8 cellular contexts compared by ENCODE assay signal in the genomic region with DNA sequence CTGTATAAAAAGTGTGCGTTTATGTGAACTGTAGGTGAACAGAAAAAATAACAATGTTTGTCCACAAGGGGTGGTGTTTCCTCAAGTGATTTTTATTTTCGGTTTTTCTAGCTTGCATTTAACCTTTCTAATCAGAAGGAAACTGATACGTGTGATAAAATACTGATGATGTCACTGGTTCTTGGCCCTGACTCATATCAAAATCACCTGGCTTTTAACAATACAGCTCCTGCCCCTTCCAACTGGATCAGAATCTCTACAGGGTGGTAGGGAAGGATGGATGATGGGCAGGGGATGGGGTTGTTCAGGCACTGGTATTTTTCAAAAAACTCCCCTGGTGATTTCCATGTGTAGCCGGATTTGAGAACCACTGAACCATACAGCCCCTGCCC. TPM values are rescaled to one million over a fixed set of nuclear protein-coding genes. Genes with fewer than 3 reads are reported as not detected.
DNase-seq lines count a peak whose midpoint lies in the region; ATAC-seq and FAIRE-seq lines count a peak whose summit lies in the region.

No MANE protein-coding gene starts in this region.

- ATAC-seq in HG02852 (IDR thresholded peaks at IDR 0.05; ENCODE audit: unreplicated experiment) = peak; percentile 54

- H3K27me3 Mint-ChIP-seq in activated T-cell treated with anti-CD3 and anti-CD28 coated beads, Interleukin-2, amount 50 U/mL, for 24 hours = no peaks in the 10 kb centered on the region

- H3K36me3 Mint-ChIP-seq in activated T-cell treated with anti-CD3 and anti-CD28 coated beads, Interleukin-2, amount 50 U/mL, for 24 hours (ENCODE audit: low read depth) = no peaks in the 10 kb centered on the region

- no peaks in the 10 kb centered on the region for H3K9me3 Mint-ChIP-seq in activated T-cell treated with anti-CD3 and anti-CD28 coated beads, Interleukin-2, amount 50 U/mL, for 24 hours

- no peak for FAIRE-seq in frontal cortex (lab: Jason Lieb, UNC)

- peak overlapping the region; percentile 27 for H3K27ac Mint-ChIP-seq in activated T-cell treated with anti-CD3 and anti-CD28 coated beads, Interleukin-2, amount 50 U/mL, for 24 hours

- no peak overlapping the region for H3K4me3 Mint-ChIP-seq in activated T-cell treated with anti-CD3 and anti-CD28 coated beads, Interleukin-2, amount 50 U/mL, for 24 hours

- DNase-seq in activated T-cell treated with anti-CD3 and anti-CD28 coated beads, Interleukin-2, amount 50 U/mL, for 24 hours = peak; percentile 42
- no peak for DNase-seq in activated T-cell treated with anti-CD3 and anti-CD28 coated beads, Interleukin-2, amount 50 U/mL, for 1 hour
- peak; percentile 54 for DNase-seq in RKO (ENCODE audit: low spot score)
- peak; percentile 16 for DNase-seq in globus pallidus (ENCODE audit: low spot score)
- peak; percentile 45 for DNase-seq in superior temporal gyrus (ENCODE audit: extremely low spot score)
- no peak for DNase-seq in activated gamma-delta T cell treated with Interleukin-2 at 50 U/mL for 16 hours
- DNase-seq in frontal cortex (ENCODE audit: low spot score in 2 of 2) = no peak

- H3K4me1 Mint-ChIP-seq in activated T-cell treated with anti-CD3 and anti-CD28 coated beads, Interleukin-2, amount 50 U/mL, for 24 hours (ENCODE audit: low read depth) = peaks cover 15% of the 10 kb centered on the region

RNA-seq across cellular contexts. Expression of gene NPFFR1, which starts 10.9 kb away (rescaled TPM):
- total RNA-seq in frontal cortex = 1.2 TPM

RNA-seq across cellular contexts. Expression of gene PPA1, which starts 39.7 kb away (rescaled TPM):
- 351 TPM for total RNA-seq in frontal cortex

Comparison
In these comparisons a context has a peak if more than half of its experiments do, and no peak if none do; other contexts are left out.
1. DNase-seq: peak in activated T-cell treated with anti-CD3 and anti-CD28 coated beads, Interleukin-2, amount 50 U/mL, for 24 hours (single experiment), RKO (single experiment), globus pallidus (single experiment) and superior temporal gyrus (single experiment); none in activated T-cell treated with anti-CD3 and anti-CD28 coated beads, Interleukin-2, amount 50 U/mL, for 1 hour (single experiment), activated gamma-delta T cell treated with Interleukin-2 at 50 U/mL for 16 hours (single experiment) and frontal cortex (0 of 2).